Comparison of ENCODE assay signal across 20 cellular contexts in the genomic region with DNA sequence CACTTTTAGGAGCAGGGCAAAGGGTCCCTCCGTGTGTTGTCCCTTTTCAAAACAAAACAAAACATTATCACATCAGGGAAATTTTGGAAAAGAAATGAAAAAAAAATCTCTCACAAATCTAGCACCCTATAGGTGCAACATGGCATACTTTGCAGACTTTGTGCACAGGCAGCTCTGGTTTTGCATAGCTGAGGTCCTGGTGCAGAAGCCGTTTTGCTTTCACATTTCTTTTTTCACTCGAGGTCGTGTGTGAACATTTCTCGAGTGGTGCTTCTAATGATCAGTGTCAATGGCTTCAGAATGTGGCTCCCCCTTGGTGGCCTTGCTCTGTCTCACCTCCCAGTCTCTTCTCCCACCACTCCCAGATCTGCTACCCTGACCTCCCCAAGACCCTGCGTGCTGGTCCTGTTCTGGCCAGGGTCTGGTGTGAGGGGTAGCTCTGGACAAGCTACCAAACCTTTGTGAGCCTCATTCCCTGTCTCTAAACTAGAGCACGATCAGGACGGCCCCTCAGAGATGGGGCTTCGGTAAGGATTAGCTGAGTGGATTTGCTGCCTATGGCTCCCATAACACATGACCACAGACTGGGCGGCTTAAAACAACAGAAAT.
DNase-seq lines count a peak whose midpoint lies in the region; ATAC-seq and TF ChIP-seq lines count a peak whose summit lies in the region.
"Had no signal": no experiment of that assay in that cellular context is flagged by ENCODE, and none has a peak within 500 bp of the region (broad histone marks: within the 10 kb centered on the region; RNA-seq: fewer than 3 reads in every experiment).

No MANE protein-coding gene starts in this region.

- H3K4me1 Mint-ChIP-seq in brain = peaks cover 69% of the 10 kb centered on the region
- H3K4me1 Mint-ChIP-seq: CD14-positive monocyte, IgD-negative memory B cell had no signal

- H3K4me3 Mint-ChIP-seq in brain = no peak overlapping the region
- H3K4me3 Mint-ChIP-seq: CD14-positive monocyte, IgD-negative memory B cell had no signal

- peak; percentile 56 for ATAC-seq in GM19324 (IDR thresholded peaks at IDR 0.05; ENCODE audit: low FRiP score, unreplicated experiment)
- ATAC-seq in omental fat pad (ENCODE audit: low FRiP score) = peak; percentile 39
- ATAC-seq: Panc1 had no signal

- peaks cover 14% of the 10 kb centered on the region for H3K27me3 Mint-ChIP-seq in brain

- DNase-seq in GM10248 (ENCODE audit: extremely low spot score) (peak; percentile 3), omental fat pad (ENCODE audit: low spot score) (no peak), iPS-NIHi11 (ENCODE audit: low spot score) (no peak), NAMALWA (ENCODE audit: low spot score) (no peak), foreskin fibroblast (no peak), NCI-H2107 treated with DMSO at 0.1 percent for 48 hours (lab: John Stamatoyannopoulos, UW; ENCODE audit: unreplicated experiment) (no peak)
- DNase-seq: DMS53, GDM1, GOT3, MV-4-11, NCI-H1417 treated with DMSO at 0.1 percent for 48 hours, NCI-H187, NCI-H69, SIG-M5, T-helper 1 cell had no signal

- peaks cover 0 to 6% (median 2%) of the 10 kb centered on the region in 5 experiments for H3K9me3 Mint-ChIP-seq in brain
- H3K9me3 Mint-ChIP-seq: CD14-positive monocyte had no signal

- H3K27ac Mint-ChIP-seq in brain = peak overlapping the region in 4 of 5 experiments; percentile 31 to 87 (median 63)
- H3K27ac Mint-ChIP-seq: IgD-negative memory B cell had no signal

- no peak for TF ChIP-seq CTCF in GM10248 (IDR thresholded peaks at IDR 0.05; ENCODE audit: control extremely low read depth, extremely low read depth, low read depth, missing control alignments)
- TF ChIP-seq CTCF in brain (conservative IDR thresholded peaks at IDR 0.05) = no peak
- no peak for TF ChIP-seq CTCF in omental fat pad (IDR thresholded peaks at IDR 0.05)
- TF ChIP-seq CTCF in foreskin fibroblast (IDR thresholded peaks at IDR 0.05; ENCODE audit: low read depth, low read length) = no peak

- H3K36me3 Mint-ChIP-seq in brain = no peaks in the 10 kb centered on the region
- H3K36me3 Mint-ChIP-seq: CD14-positive monocyte, IgD-negative memory B cell had no signal

- POLR2A ChIA-PET in GM10248 (lab: Yijun Ruan, JAX) = no interaction called here

- no peak overlapping the region for H3K4me3 ChIP-seq in foreskin fibroblast (ENCODE audit: low read depth in 1 of 2, low read length in 2 of 2)

- CTCF ChIA-PET in GM10248 (lab: Yijun Ruan, JAX) = interaction anchor here (1.2 to 4.5 kb wide), 3 partner anchors 7 to 30 kb away, joined by 3 to 38 read pairs (median 3); no protein-coding TSS in a partner anchor
